Comparison of ENCODE assay signal across 9 cellular contexts in genomic region chr18:61333746-61334490, GRCh38. TPM values are rescaled to one million over a fixed set of nuclear protein-coding genes. Genes with fewer than 3 reads are reported as not detected.
DNase-seq lines count a peak whose midpoint lies in the region; ATAC-seq lines count a peak whose summit lies in the region.
"Had no signal": no experiment of that assay in that cellular context is flagged by ENCODE, and none has a peak within 500 bp of the region (broad histone marks: within the 10 kb centered on the region; RNA-seq: fewer than 3 reads in every experiment).

No MANE protein-coding gene starts in this region.

- DNase-seq in NCI-H1092 treated with DMSO at 0.1 percent for 48 hours (lab: John Stamatoyannopoulos, UW) (peak; percentile 75), cerebellum (ENCODE audit: low spot score) (peak; percentile 15), iris pigment epithelial cell (ENCODE audit: low read depth) (peak; percentile 34), SW480 (ENCODE audit: low spot score) (no peak), NCI-H2171 treated with DMSO at 0.1 percent for 48 hours (lab: John Stamatoyannopoulos, UW) (no peak)
- DNase-seq: KBM-7 had no signal

- H3K4me3 ChIP-seq in subcutaneous abdominal adipose tissue (ENCODE audit: low read depth in 1 of 5, low read length in 5 of 5): peak overlapping the region; percentile 51 to 87 (median 69)

- no peaks in the 10 kb centered on the region for H3K36me3 ChIP-seq in subcutaneous abdominal adipose tissue (ENCODE audit: control insufficient read depth in 5 of 5, insufficient read depth in 5 of 5, low read length in 5 of 5)

- no peaks in the 10 kb centered on the region for H3K9me3 ChIP-seq in subcutaneous abdominal adipose tissue (ENCODE audit: control insufficient read depth in 5 of 5, low read length in 5 of 5)

- peaks cover 0 to 42% (median 35%) of the 10 kb centered on the region in 5 donors for H3K4me1 ChIP-seq in subcutaneous abdominal adipose tissue (ENCODE audit: control insufficient read depth in 5 of 5, insufficient read depth in 5 of 5, low read length in 5 of 5)

- ATAC-seq in activated CD4-positive, CD25-positive, alpha-beta regulatory T cell treated with anti-CD3 and anti-CD28 coated beads, Interleukin-2, amount 50 U/mL, for 24 hours: no peak
- ATAC-seq in HG02678 (IDR thresholded peaks at IDR 0.05; ENCODE audit: unreplicated experiment): no peak

- peak overlapping the region in 2 of 5 donors; percentile 7 to 34 for H3K9ac ChIP-seq in subcutaneous abdominal adipose tissue (ENCODE audit: low read length in 5 of 5)

- H3K27ac ChIP-seq in subcutaneous abdominal adipose tissue (ENCODE audit: low read depth, low read length): no peak overlapping the region

- H3K27me3 ChIP-seq in subcutaneous abdominal adipose tissue (ENCODE audit: control insufficient read depth in 5 of 5, insufficient read depth in 4 of 5, low read length in 5 of 5): peaks cover 0 to 11% (median 3%) of the 10 kb centered on the region in 5 donors

RNA-seq across cellular contexts. Expression of gene CDH20, which starts 0.7 kb away (rescaled TPM):
- total RNA-seq in cerebellum: 29.0 TPM

Comparison
In these comparisons a context has a peak if more than half of its experiments do, and no peak if none do; other contexts are left out.
1. DNase-seq: peak in NCI-H1092 treated with DMSO at 0.1 percent for 48 hours (single experiment), cerebellum (single experiment) and iris pigment epithelial cell (single experiment); none in SW480 (single experiment) and NCI-H2171 treated with DMSO at 0.1 percent for 48 hours (single experiment).